In the genomic region with DNA sequence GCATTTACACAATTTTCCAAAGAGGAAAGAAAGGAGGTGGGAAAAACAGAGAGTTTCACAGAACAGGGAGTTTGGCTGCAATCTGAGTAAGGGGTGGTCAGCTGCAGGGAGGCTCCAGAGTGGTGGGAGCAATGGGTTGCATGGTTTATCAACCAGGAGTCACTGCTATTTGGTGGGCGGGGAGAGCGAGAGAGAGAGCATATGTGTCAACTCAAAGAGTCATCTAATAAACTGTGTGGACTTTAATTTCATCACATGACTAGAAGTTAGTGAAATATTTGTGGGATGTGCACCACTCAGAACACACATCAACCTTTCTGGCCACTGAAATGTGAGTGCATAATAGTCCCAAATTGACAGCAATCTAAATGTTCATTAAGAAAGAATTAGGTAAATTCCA, we compare ENCODE assay signal across 27 cellular contexts.
"Had no signal": no experiment of that assay in that cellular context is flagged by ENCODE, and none has a peak within 500 bp of the region (broad histone marks: within the 10 kb centered on the region; RNA-seq: fewer than 3 reads in every experiment).

No MANE protein-coding gene starts in this region.

- H3K27me3 ChIP-seq: hepatocyte, pancreas, right lobe of liver, transverse colon had no signal

- H2AFZ ChIP-seq: hepatocyte had no signal

- H3K27ac Mint-ChIP-seq: activated CD4-positive, alpha-beta T cell treated with anti-CD3 and anti-CD28 coated beads, Interleukin-2, amount 10 ng/mL, durations not matched to agents 24 days and 14 days; activated CD8-positive, alpha-beta T cell treated with anti-CD3 and anti-CD28 coated beads for 36 hours; activated naive CD4-positive, alpha-beta T cell treated with anti-CD3 and anti-CD28 coated beads, Interleukin-2, amount 50 U/mL, for 24 hours; brain; natural killer cell treated with Interleukin-12 subunit alpha and Interleukin-12 subunit beta and Interleukin-15 and Interleukin-18, amount 100 ng/mL, for 72 hours; stimulated activated naive B cell treated with anti-CD40 and anti-IgM and Interleukin-4, amounts not matched to agents 10 μg/mL and 1 μg/mL and 100 μg/mL, for 72 hours had no signal

- H3K4me1 ChIP-seq: psoas muscle had no signal

- H3K36me3 Mint-ChIP-seq: activated naive CD4-positive, alpha-beta T cell treated with anti-CD3 and anti-CD28 coated beads, Interleukin-2, amount 50 U/mL, for 24 hours; natural killer cell treated with Interleukin-12 subunit alpha and Interleukin-12 subunit beta and Interleukin-15 and Interleukin-18, amount 100 ng/mL, for 72 hours; stimulated activated naive B cell treated with anti-CD40 and anti-IgM and Interleukin-4, amounts not matched to agents 10 μg/mL and 1 μg/mL and 100 μg/mL, for 72 hours had no signal

- DNase-seq: activated CD4-positive, alpha-beta T cell treated with anti-CD3 and anti-CD28 coated beads, Interleukin-2, amount 10 ng/mL, durations not matched to agents 24 days and 14 days; activated CD8-positive, alpha-beta T cell treated with anti-CD3 and anti-CD28 coated beads for 36 hours; activated gamma-delta T cell treated with Interleukin-2 at 50 U/mL for 16 hours; activated T-cell treated with anti-CD3 and anti-CD28 coated beads, Interleukin-2, amount 50 U/mL, for 1 hour; aorta; central memory CD4-positive, alpha-beta T cell; dermis blood vessel endothelial cell; effector CD8-positive, alpha-beta T cell; foreskin melanocyte; kidney glomerular epithelial cell; left ventricle myocardium inferior; midbrain; pancreas; psoas muscle; right lobe of liver; stimulated activated CD4-positive, alpha-beta T cell treated with anti-CD3 and anti-CD28 coated beads, Interleukin-15, amount 100 ng/mL, for 24 hours; stimulated activated CD8-positive, alpha-beta memory T cell treated with anti-CD3 and anti-CD28 coated beads, Interleukin-4, amount 100 ng/mL, for 48 hours; stimulated activated naive B cell treated with anti-CD40 and anti-IgM and Interleukin-4, amounts not matched to agents 10 μg/mL and 1 μg/mL and 100 μg/mL, for 72 hours; T-helper 1 cell; transverse colon had no signal

- H3K36me3 ChIP-seq: left ventricle myocardium inferior, pancreas, right lobe of liver, transverse colon had no signal

- ATAC-seq: activated CD8-positive, alpha-beta T cell treated with anti-CD3 and anti-CD28 coated beads for 36 hours; natural killer cell treated with Interleukin-12 subunit alpha and Interleukin-12 subunit beta and Interleukin-15 and Interleukin-18, amount 100 ng/mL, for 72 hours; pancreas; psoas muscle; right lobe of liver; stimulated activated naive B cell treated with anti-CD40 and anti-IgM and Interleukin-4, amounts not matched to agents 10 μg/mL and 1 μg/mL and 100 μg/mL, for 72 hours had no signal

- H3K4me3 Mint-ChIP-seq: activated CD4-positive, alpha-beta T cell treated with anti-CD3 and anti-CD28 coated beads, Interleukin-2, amount 10 ng/mL, durations not matched to agents 24 days and 14 days; activated CD8-positive, alpha-beta T cell treated with anti-CD3 and anti-CD28 coated beads for 36 hours; activated naive CD4-positive, alpha-beta T cell treated with anti-CD3 and anti-CD28 coated beads, Interleukin-2, amount 50 U/mL, for 24 hours; brain; natural killer cell treated with Interleukin-12 subunit alpha and Interleukin-12 subunit beta and Interleukin-15 and Interleukin-18, amount 100 ng/mL, for 72 hours; stimulated activated naive B cell treated with anti-CD40 and anti-IgM and Interleukin-4, amounts not matched to agents 10 μg/mL and 1 μg/mL and 100 μg/mL, for 72 hours had no signal

- H3K27ac ChIP-seq: hepatocyte, left ventricle myocardium inferior, pancreas, psoas muscle, right lobe of liver, transverse colon had no signal

- H3K4me2 ChIP-seq: hepatocyte, smooth muscle cell had no signal

- H3K79me2 ChIP-seq: hepatocyte had no signal

- H3K9me3 Mint-ChIP-seq: activated CD8-positive, alpha-beta T cell treated with anti-CD3 and anti-CD28 coated beads for 36 hours; natural killer cell treated with Interleukin-12 subunit alpha and Interleukin-12 subunit beta and Interleukin-15 and Interleukin-18, amount 100 ng/mL, for 72 hours had no signal

- FAIRE-seq: TTC549, urothelium cell line had no signal

- H3K27me3 Mint-ChIP-seq: activated CD4-positive, alpha-beta T cell treated with anti-CD3 and anti-CD28 coated beads, Interleukin-2, amount 10 ng/mL, durations not matched to agents 24 days and 14 days; activated naive CD4-positive, alpha-beta T cell treated with anti-CD3 and anti-CD28 coated beads, Interleukin-2, amount 50 U/mL, for 24 hours; brain; stimulated activated naive B cell treated with anti-CD40 and anti-IgM and Interleukin-4, amounts not matched to agents 10 μg/mL and 1 μg/mL and 100 μg/mL, for 72 hours had no signal

- H3K9me3 ChIP-seq: left ventricle myocardium inferior, pancreas, psoas muscle, right lobe of liver, transverse colon had no signal

- H3K4me1 Mint-ChIP-seq: brain had no signal

- H3K4me3 ChIP-seq: hepatocyte, left ventricle myocardium inferior, pancreas, psoas muscle, right lobe of liver, smooth muscle cell, transverse colon had no signal
